Comparison of ENCODE assay signal across 9 cellular contexts in genomic region chr9:91395106-91395552, GRCh38. TPM values are rescaled to one million over a fixed set of nuclear protein-coding genes. Genes with fewer than 3 reads are reported as not detected.
DNase-seq lines count a peak whose midpoint lies in the region; ATAC-seq lines count a peak whose summit lies in the region.
"Had no signal": no experiment of that assay in that cellular context is flagged by ENCODE, and none has a peak within 500 bp of the region (broad histone marks: within the 10 kb centered on the region; RNA-seq: fewer than 3 reads in every experiment).

No MANE protein-coding gene starts in this region.

- H3K36me3 ChIP-seq in MG63, result no peaks in the 10 kb centered on the region

- peak; percentile 88 for DNase-seq in SIG-M5 treated with dmso at 0.1 percent for 504 hours (lab: John Stamatoyannopoulos, UW; ENCODE audit: unreplicated experiment)
- no peak for DNase-seq in SIG-M5 (lab: John Stamatoyannopoulos, UW)
- DNase-seq in RPMI7951 (ENCODE audit: low read depth), result peak; percentile 22
- DNase-seq in skeletal muscle cell (ENCODE audit: low read depth), result peak; percentile 49
- no peak for DNase-seq in MG63
- no peak for DNase-seq in effector CD4-positive, alpha-beta T cell

- H3K9me3 ChIP-seq in MG63, result no peaks in the 10 kb centered on the region

- no peaks in the 10 kb centered on the region for H3K27me3 ChIP-seq in MG63

- no peaks in the 10 kb centered on the region for H3K36me3 Mint-ChIP-seq in dendritic cell treated with granulocyte-macrophage colony-stimulating factor and Interleukin-4, amounts not matched to agents 40 ng/mL and 50 ng/mL, for 4 days (ENCODE audit: low read depth)

- peaks cover 18% of the 10 kb centered on the region for H3K4me1 Mint-ChIP-seq in dendritic cell treated with granulocyte-macrophage colony-stimulating factor and Interleukin-4, amounts not matched to agents 40 ng/mL and 50 ng/mL, for 4 days (ENCODE audit: low read depth)
- H3K4me1 Mint-ChIP-seq: nephron had no signal

- H3K27ac Mint-ChIP-seq in dendritic cell treated with granulocyte-macrophage colony-stimulating factor and Interleukin-4, amounts not matched to agents 40 ng/mL and 50 ng/mL, for 4 days, result peak overlapping the region; percentile 83
- H3K27ac Mint-ChIP-seq: nephron had no signal

- H3K27me3 Mint-ChIP-seq in dendritic cell treated with granulocyte-macrophage colony-stimulating factor and Interleukin-4, amounts not matched to agents 40 ng/mL and 50 ng/mL, for 4 days, result peaks cover 1% of the 10 kb centered on the region

- no peak for ATAC-seq in HG02852 (IDR thresholded peaks at IDR 0.05; ENCODE audit: unreplicated experiment)

- H3K4me3 ChIP-seq in skeletal muscle cell (ENCODE audit: low read depth, low read length) (no peak overlapping the region), MG63 (no peak overlapping the region)

- peak overlapping the region; percentile 58 for H3K4me3 Mint-ChIP-seq in dendritic cell treated with granulocyte-macrophage colony-stimulating factor and Interleukin-4, amounts not matched to agents 40 ng/mL and 50 ng/mL, for 4 days
- H3K4me3 Mint-ChIP-seq: nephron had no signal

- H3K9me3 Mint-ChIP-seq in dendritic cell treated with granulocyte-macrophage colony-stimulating factor and Interleukin-4, amounts not matched to agents 40 ng/mL and 50 ng/mL, for 4 days, result no peaks in the 10 kb centered on the region
- H3K9me3 Mint-ChIP-seq: nephron had no signal

- intact Hi-C loops in dendritic cell treated with granulocyte-macrophage colony-stimulating factor and Interleukin-4, amounts not matched to agents 40 ng/mL and 50 ng/mL, for 4 days (cut with micrococcal nuclease), result no loop called here

RNA-seq across cellular contexts. Expression of gene NFIL3, which starts 28.5 kb away (rescaled TPM):
- total RNA-seq in RPMI7951 (2014; rRNA removed; shearing (Covaris generic)), result 11.9 and 12.0 TPM in 2 replicates
- total RNA-seq in MG63 (2014; rRNA removed; shearing (Covaris generic); ENCODE audit: low replicate concordance), result 0.17 and 2.7 TPM in 2 replicates

RNA-seq across cellular contexts. Expression of gene AUH, which starts 33.4 kb away (rescaled TPM):
- total RNA-seq in RPMI7951 (2014; rRNA removed; shearing (Covaris generic)), result 14.8 and 21.0 TPM in 2 replicates
- 6.7 and 16.4 TPM in 2 replicates for total RNA-seq in MG63 (2014; rRNA removed; shearing (Covaris generic); ENCODE audit: low replicate concordance)

Comparison
In these comparisons a context has a peak if more than half of its experiments do, and no peak if none do; other contexts are left out.
1. DNase-seq: peak in SIG-M5 treated with dmso at 0.1 percent for 504 hours (single experiment), RPMI7951 (single experiment) and skeletal muscle cell (single experiment); none in SIG-M5 (single experiment), MG63 (single experiment) and effector CD4-positive, alpha-beta T cell (single experiment).